28 cellular contexts compared by ENCODE assay signal in the genomic region with DNA sequence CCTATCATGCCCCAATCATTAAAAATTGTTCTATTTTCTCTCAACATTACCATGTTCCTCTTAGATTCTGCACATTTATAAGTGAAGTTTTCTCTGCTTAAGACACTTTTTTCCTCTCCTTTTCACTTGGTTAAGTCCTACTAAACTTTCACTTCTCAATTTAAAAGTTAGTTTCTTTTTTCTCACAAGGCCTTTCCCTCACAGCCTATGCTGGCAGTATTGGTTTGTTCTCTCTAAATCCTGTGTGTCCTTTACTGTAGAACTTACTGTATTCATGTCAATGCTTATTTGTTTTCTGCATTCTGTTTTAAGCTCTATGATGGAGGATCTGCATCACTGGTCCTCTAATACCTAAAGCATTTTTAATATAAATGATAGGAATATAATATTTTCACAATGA.
"Had no signal": no experiment of that assay in that cellular context is flagged by ENCODE, and none has a peak within 500 bp of the region (broad histone marks: within the 10 kb centered on the region; RNA-seq: fewer than 3 reads in every experiment).

No MANE protein-coding gene starts in this region.

- H3K4me3 Mint-ChIP-seq: endodermal cell; memory B cell; naive B cell; natural killer cell treated with Interleukin-12 subunit alpha and Interleukin-12 subunit beta and Interleukin-15 and Interleukin-18, amount 100 ng/mL, for 72 hours; neural crest cell; stimulated activated naive CD8-positive, alpha-beta T cell treated with anti-CD3 and anti-CD28 coated beads, Interleukin-15, amount 100 ng/mL, for 72 hours had no signal

- H3K27me3 ChIP-seq: dorsolateral prefrontal cortex, foreskin keratinocyte, gastroesophageal sphincter, heart left ventricle, hepatocyte, suprapubic skin, transverse colon, upper lobe of right lung, uterus had no signal

- H3K27me3 Mint-ChIP-seq: memory B cell; naive B cell; natural killer cell treated with Interleukin-12 subunit alpha and Interleukin-12 subunit beta and Interleukin-15 and Interleukin-18, amount 100 ng/mL, for 72 hours; progenitor cell of endocrine pancreas; stimulated activated naive CD8-positive, alpha-beta T cell treated with anti-CD3 and anti-CD28 coated beads, Interleukin-15, amount 100 ng/mL, for 72 hours had no signal

- H3K27ac Mint-ChIP-seq: endodermal cell; memory B cell; naive B cell; natural killer cell treated with Interleukin-12 subunit alpha and Interleukin-12 subunit beta and Interleukin-15 and Interleukin-18, amount 100 ng/mL, for 72 hours; progenitor cell of endocrine pancreas; stimulated activated naive CD8-positive, alpha-beta T cell treated with anti-CD3 and anti-CD28 coated beads, Interleukin-15, amount 100 ng/mL, for 72 hours had no signal

- H3K4me1 ChIP-seq: foreskin keratinocyte, gastroesophageal sphincter, heart left ventricle, parathyroid adenoma, suprapubic skin, transverse colon, upper lobe of right lung, uterus had no signal

- H3K9me3 Mint-ChIP-seq: endodermal cell had no signal

- H2AFZ ChIP-seq: hepatocyte, parathyroid adenoma had no signal

- H3K4me3 ChIP-seq: dorsolateral prefrontal cortex, gastroesophageal sphincter, heart left ventricle, hepatocyte, lung, mucosa of descending colon, smooth muscle cell, suprapubic skin, transverse colon, upper lobe of right lung, uterus had no signal

- H3K79me2 ChIP-seq: hepatocyte, parathyroid adenoma had no signal

- H3K27ac ChIP-seq: dorsolateral prefrontal cortex, epithelial cell of prostate, foreskin keratinocyte, gastroesophageal sphincter, heart left ventricle, hepatocyte, parathyroid adenoma, suprapubic skin, transverse colon, upper lobe of right lung, uterus had no signal

- H3K9ac ChIP-seq: parathyroid adenoma had no signal

- H3K36me3 Mint-ChIP-seq: memory B cell; naive B cell; natural killer cell treated with Interleukin-12 subunit alpha and Interleukin-12 subunit beta and Interleukin-15 and Interleukin-18, amount 100 ng/mL, for 72 hours had no signal

- H3K36me3 ChIP-seq: gastroesophageal sphincter, heart left ventricle, suprapubic skin, transverse colon, upper lobe of right lung, uterus had no signal

- H3K9me3 ChIP-seq: gastroesophageal sphincter, heart left ventricle, suprapubic skin, transverse colon, upper lobe of right lung, uterus had no signal

- H3K4me1 Mint-ChIP-seq: endodermal cell; memory B cell; naive B cell; neural crest cell; stimulated activated naive CD8-positive, alpha-beta T cell treated with anti-CD3 and anti-CD28 coated beads, Interleukin-15, amount 100 ng/mL, for 72 hours had no signal

- H3K4me2 ChIP-seq: hepatocyte, smooth muscle cell had no signal

- DNase-seq: dorsolateral prefrontal cortex; effector CD4-positive, alpha-beta T cell; endodermal cell; foreskin keratinocyte; heart left ventricle; kidney; mucosa of descending colon; naive B cell; stimulated activated CD4-positive, alpha-beta T cell treated with anti-CD3 and anti-CD28 coated beads, Interleukin-12 subunit alpha, Interleukin-12 subunit beta, amount 100 ng/mL, for 4 hours; stimulated activated CD4-positive, alpha-beta T cell treated with anti-CD3 and anti-CD28 coated beads, Interleukin-1b, Interleukin-23, amount 100 ng/mL, for 48 hours; stimulated activated CD4-positive, alpha-beta T cell treated with anti-CD3 and anti-CD28 coated beads, Interleukin-4, amount 100 ng/mL, for 1 hour; stimulated activated CD8-positive, alpha-beta memory T cell treated with anti-CD3 and anti-CD28 coated beads, Interleukin-4, amount 100 ng/mL, for 48 hours; stimulated activated naive CD4-positive, alpha-beta T cell; stimulated activated naive CD8-positive, alpha-beta T cell treated with anti-CD3 and anti-CD28 coated beads, Interleukin-15, amount 100 ng/mL, for 72 hours; transverse colon; upper lobe of right lung; uterus had no signal
